ENCODE assay signal across 1 cellular context in the genomic region with DNA sequence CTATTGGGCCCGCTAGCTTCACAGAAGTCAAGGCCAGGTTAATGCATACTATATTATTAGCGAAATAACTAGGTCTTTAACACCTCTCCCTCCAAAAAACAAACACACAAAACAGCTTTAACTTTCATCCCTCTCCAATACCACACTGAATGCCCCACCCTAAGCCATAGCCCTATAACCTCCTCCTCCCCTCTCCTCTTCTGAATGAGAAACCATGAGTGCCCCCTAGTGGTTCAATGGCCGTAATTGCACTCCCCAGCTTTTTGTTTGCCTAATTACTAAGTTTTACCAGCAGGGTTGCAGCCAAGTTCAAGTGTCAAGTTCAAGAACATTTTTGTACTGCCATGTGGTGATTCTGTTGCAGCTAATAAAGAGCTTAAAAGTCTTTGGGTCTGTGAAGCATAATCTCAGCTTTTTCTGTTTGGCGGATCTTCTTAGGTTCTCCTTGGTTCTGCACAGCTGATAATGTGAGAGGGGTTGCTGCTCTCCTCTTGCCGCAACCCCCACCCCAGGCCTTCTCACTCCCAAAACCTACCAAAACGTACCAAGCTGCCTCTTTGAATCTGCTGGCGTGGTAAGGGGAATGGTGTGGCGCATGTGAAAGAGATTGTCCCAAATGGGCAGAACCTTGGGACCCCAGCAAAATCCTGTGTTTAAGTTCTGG.
TF ChIP-seq lines count a peak whose summit lies in the region.

No MANE protein-coding gene starts in this region.

TF ChIP-seq in IMR-90, 13 proteins besides CTCF, POLR2A, EP300 and RAD21:
- TF ChIP-seq MAZ (IDR thresholded peaks at IDR 0.05; ENCODE audit: borderline replicate concordance, low read depth, low read length) (peak; percentile 72; the same call in 1 of the 2 replicates), RFX5 (IDR thresholded peaks at IDR 0.05; ENCODE audit: low read depth, low read length) (no peak), SMC3 (IDR thresholded peaks at IDR 0.05; ENCODE audit: low read depth, low read length) (peak; percentile 91), MXI1 (IDR thresholded peaks at IDR 0.05; ENCODE audit: borderline replicate concordance, low read depth, low read length) (no peak), ELK1 (IDR thresholded peaks at IDR 0.05; ENCODE audit: borderline replicate concordance, low read depth, low read length) (no peak), CHD1 (IDR thresholded peaks at IDR 0.05; ENCODE audit: low read depth, low read length) (no peak), FOS (IDR thresholded peaks at IDR 0.05; ENCODE audit: low read depth, low read length) (no peak), MAFK (IDR thresholded peaks at IDR 0.05; ENCODE audit: low read depth, low read length) (peak; percentile 25; the same call in 1 of the 2 replicates), NFE2L2 (IDR thresholded peaks at IDR 0.05; ENCODE audit: low read depth, low read length) (no peak)
- TF ChIP-seq, protein P1, sequence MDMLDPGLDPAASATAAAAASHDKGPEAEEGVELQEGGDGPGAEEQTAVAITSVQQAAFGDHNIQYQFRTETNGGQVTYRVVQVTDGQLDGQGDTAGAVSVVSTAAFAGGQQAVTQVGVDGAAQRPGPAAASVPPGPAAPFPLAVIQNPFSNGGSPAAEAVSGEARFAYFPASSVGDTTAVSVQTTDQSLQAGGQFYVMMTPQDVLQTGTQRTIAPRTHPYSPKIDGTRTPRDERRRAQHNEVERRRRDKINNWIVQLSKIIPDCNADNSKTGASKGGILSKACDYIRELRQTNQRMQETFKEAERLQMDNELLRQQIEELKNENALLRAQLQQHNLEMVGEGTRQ (IDR thresholded peaks at IDR 0.05; ENCODE audit: low read depth, low read length) = no peak
TF ChIP-seq in IMR-90: peak in this region for 3.
